In the genomic region with DNA sequence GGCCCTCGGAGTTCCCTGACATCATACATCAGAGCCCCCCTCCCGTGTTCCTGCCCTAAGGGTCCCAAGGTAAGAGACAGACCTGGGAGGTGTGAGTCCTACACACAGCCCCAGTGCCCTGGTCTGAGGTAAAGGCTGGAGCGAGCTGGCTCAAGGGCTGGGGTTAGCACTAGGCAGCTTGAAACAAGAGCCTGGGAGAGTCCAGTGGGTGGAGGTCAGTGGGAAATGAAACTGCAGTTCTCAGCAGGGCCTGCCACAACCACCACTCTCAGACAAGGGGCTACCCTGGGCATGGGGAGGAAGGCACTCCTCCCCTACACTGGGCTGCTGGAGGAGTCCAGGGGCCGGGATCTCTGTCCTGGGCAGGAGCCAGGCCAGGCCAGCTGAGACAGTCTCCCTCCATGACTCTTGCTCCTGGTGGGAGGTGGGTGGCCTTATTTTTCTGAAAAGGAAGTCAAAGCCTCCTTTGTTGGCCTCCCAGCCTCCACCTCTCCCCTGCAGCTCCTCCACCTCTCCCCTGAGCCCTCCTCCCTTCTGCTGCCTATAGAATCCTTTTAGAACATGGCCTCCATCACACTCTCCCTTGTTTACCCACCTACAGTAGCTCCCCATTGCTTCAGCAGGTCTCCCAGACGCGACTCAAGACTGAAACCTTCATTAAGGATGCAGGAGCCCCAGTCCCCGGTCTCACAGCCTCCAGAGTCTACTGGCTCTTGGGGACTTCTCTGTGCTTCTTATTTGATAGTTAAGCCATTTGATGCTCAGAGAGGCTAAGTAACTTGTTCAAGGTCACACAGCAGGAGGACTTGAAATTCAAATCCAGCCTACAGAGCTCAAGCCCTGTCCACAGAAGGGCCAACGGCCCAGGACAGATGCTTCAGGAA, we compare ENCODE assay signal across 9 cellular contexts. TPM values are rescaled to one million over a fixed set of nuclear protein-coding genes. Genes with fewer than 3 reads are reported as not detected.
DNase-seq lines count a peak whose midpoint lies in the region; ATAC-seq and TF ChIP-seq lines count a peak whose summit lies in the region.
"Had no signal": no experiment of that assay in that cellular context is flagged by ENCODE, and none has a peak within 500 bp of the region (broad histone marks: within the 10 kb centered on the region; RNA-seq: fewer than 3 reads in every experiment).

No MANE protein-coding gene starts in this region.

- no peak for TF ChIP-seq CTCF in GM20000 (IDR thresholded peaks at IDR 0.05; ENCODE audit: extremely low read depth, missing control alignments)

- intact Hi-C loops in activated CD4-positive, alpha-beta memory T cell treated with anti-CD3 and anti-CD28 coated beads for 36 hours (cut with micrococcal nuclease): no loop called here

- CTCF ChIA-PET in activated CD4-positive, alpha-beta memory T cell treated with anti-CD3 and anti-CD28 coated beads for 36 hours (lab: Charles Lee): interaction anchor here (1.1 kb wide), 1 partner anchor 328 kb away, joined by 3 read pairs; no protein-coding TSS in a partner anchor

- H3K27me3 Mint-ChIP-seq in T-helper 2 cell treated with Interferon-gamma antibody and Interleukin-4, amounts not matched to agents 5 μg/mL and 100 μg/mL, for 36 hours (ENCODE audit: low read depth): peaks cover 8% of the 10 kb centered on the region
- H3K27me3 Mint-ChIP-seq in activated CD4-positive, alpha-beta memory T cell treated with anti-CD3 and anti-CD28 coated beads for 36 hours: no peaks in the 10 kb centered on the region
- peaks cover 5 to 10% of the 10 kb centered on the region in 2 donors for H3K27me3 Mint-ChIP-seq in stimulated activated naive B cell treated with anti-CD40 and anti-IgM and Interleukin-4, amounts not matched to agents 10 μg/mL and 1 μg/mL and 100 μg/mL, for 72 hours

- POLR2A ChIA-PET in activated CD4-positive, alpha-beta memory T cell treated with anti-CD3 and anti-CD28 coated beads for 36 hours (lab: Charles Lee): interaction anchor here (0.7 kb wide), 1 partner anchor 10 kb away, joined by 3 read pairs; no protein-coding TSS in a partner anchor

- H3K4me1 Mint-ChIP-seq in T-helper 2 cell treated with Interferon-gamma antibody and Interleukin-4, amounts not matched to agents 5 μg/mL and 100 μg/mL, for 36 hours (ENCODE audit: low read depth): peaks cover 43% of the 10 kb centered on the region
- H3K4me1 Mint-ChIP-seq in activated CD4-positive, alpha-beta memory T cell treated with anti-CD3 and anti-CD28 coated beads for 36 hours (ENCODE audit: low read depth): peaks cover 53% of the 10 kb centered on the region
- peaks cover 25 to 31% of the 10 kb centered on the region in 2 donors for H3K4me1 Mint-ChIP-seq in stimulated activated naive B cell treated with anti-CD40 and anti-IgM and Interleukin-4, amounts not matched to agents 10 μg/mL and 1 μg/mL and 100 μg/mL, for 72 hours

- H3K27ac Mint-ChIP-seq in T-helper 2 cell treated with Interferon-gamma antibody and Interleukin-4, amounts not matched to agents 5 μg/mL and 100 μg/mL, for 36 hours: peak overlapping the region; percentile 97
- H3K27ac Mint-ChIP-seq in activated CD4-positive, alpha-beta memory T cell treated with anti-CD3 and anti-CD28 coated beads for 36 hours: peak overlapping the region; percentile 86
- no peak overlapping the region for H3K27ac Mint-ChIP-seq in stimulated activated naive B cell treated with anti-CD40 and anti-IgM and Interleukin-4, amounts not matched to agents 10 μg/mL and 1 μg/mL and 100 μg/mL, for 72 hours

- ATAC-seq in stimulated activated naive B cell treated with anti-CD40 and anti-IgM and Interleukin-4, amounts not matched to agents 10 μg/mL and 1 μg/mL and 100 μg/mL, for 72 hours (replicated peaks): peak; percentile 36 to 50
- ATAC-seq in GM19397 (IDR thresholded peaks at IDR 0.05; ENCODE audit: unreplicated experiment): no peak

- H3K9me3 Mint-ChIP-seq in T-helper 2 cell treated with Interferon-gamma antibody and Interleukin-4, amounts not matched to agents 5 μg/mL and 100 μg/mL, for 36 hours: no peaks in the 10 kb centered on the region
- peaks cover 2% of the 10 kb centered on the region for H3K9me3 Mint-ChIP-seq in activated CD4-positive, alpha-beta memory T cell treated with anti-CD3 and anti-CD28 coated beads for 36 hours
- H3K9me3 Mint-ChIP-seq in stimulated activated naive B cell treated with anti-CD40 and anti-IgM and Interleukin-4, amounts not matched to agents 10 μg/mL and 1 μg/mL and 100 μg/mL, for 72 hours: no peaks in the 10 kb centered on the region

- no peaks in the 10 kb centered on the region for H3K36me3 Mint-ChIP-seq in T-helper 2 cell treated with Interferon-gamma antibody and Interleukin-4, amounts not matched to agents 5 μg/mL and 100 μg/mL, for 36 hours (ENCODE audit: low read depth)
- no peaks in the 10 kb centered on the region for H3K36me3 Mint-ChIP-seq in activated CD4-positive, alpha-beta memory T cell treated with anti-CD3 and anti-CD28 coated beads for 36 hours
- no peaks in the 10 kb centered on the region for H3K36me3 Mint-ChIP-seq in stimulated activated naive B cell treated with anti-CD40 and anti-IgM and Interleukin-4, amounts not matched to agents 10 μg/mL and 1 μg/mL and 100 μg/mL, for 72 hours

- H3K4me3 Mint-ChIP-seq in T-helper 2 cell treated with Interferon-gamma antibody and Interleukin-4, amounts not matched to agents 5 μg/mL and 100 μg/mL, for 36 hours: peak overlapping the region; percentile 80
- H3K4me3 Mint-ChIP-seq in activated CD4-positive, alpha-beta memory T cell treated with anti-CD3 and anti-CD28 coated beads for 36 hours: no peak overlapping the region
- no peak overlapping the region for H3K4me3 Mint-ChIP-seq in stimulated activated naive B cell treated with anti-CD40 and anti-IgM and Interleukin-4, amounts not matched to agents 10 μg/mL and 1 μg/mL and 100 μg/mL, for 72 hours

- DNase-seq in T-helper 2 cell treated with Interferon-gamma antibody and Interleukin-4, amounts not matched to agents 5 μg/mL and 100 μg/mL, for 36 hours (ENCODE audit: low spot score): no peak
- DNase-seq in T-helper 2 cell (no peak), hippocampal formation (lab: John Stamatoyannopoulos, UW) (peak; percentile 2 to 34), SKM-1 (lab: John Stamatoyannopoulos, UW; ENCODE audit: unreplicated experiment) (no peak), GM20000 (ENCODE audit: low spot score) (no peak)
- DNase-seq in activated CD4-positive, alpha-beta memory T cell treated with anti-CD3 and anti-CD28 coated beads for 36 hours: peak; percentile 9
- no peak for DNase-seq in stimulated activated naive B cell treated with anti-CD40 and anti-IgM and Interleukin-4, amounts not matched to agents 10 μg/mL and 1 μg/mL and 100 μg/mL, for 72 hours
- DNase-seq: SHP77 treated with DMSO at 0.1 percent for 48 hours had no signal

RNA-seq across cellular contexts. Expression of gene ZMIZ1, which starts 21.5 kb away (rescaled TPM):
- 10 to 100 TPM; 28.5 to 29.2 TPM for total RNA-seq in activated CD4-positive, alpha-beta memory T cell treated with anti-CD3 and anti-CD28 coated beads for 36 hours

Comparison
In these comparisons a context has a peak if more than half of its experiments do, and no peak if none do; other contexts are left out.
1. DNase-seq: peak in activated CD4-positive, alpha-beta memory T cell treated with anti-CD3 and anti-CD28 coated beads for 36 hours (single experiment) and hippocampal formation (2 of 2); none in T-helper 2 cell treated with Interferon-gamma antibody and Interleukin-4, amounts not matched to agents 5 μg/mL and 100 μg/mL, for 36 hours (single experiment), T-helper 2 cell (0 of 5), stimulated activated naive B cell treated with anti-CD40 and anti-IgM and Interleukin-4, amounts not matched to agents 10 μg/mL and 1 μg/mL and 100 μg/mL, for 72 hours (single experiment), SKM-1 (single experiment) and GM20000 (single experiment).